ENCODE assay signal across 1 cellular context in genomic region chr11:75485742-75486141, GRCh38.
TF ChIP-seq lines count a peak whose summit lies in the region.

No MANE protein-coding gene starts in this region.

TF ChIP-seq in K562, 482 proteins besides CTCF, POLR2A, EP300 and RAD21:
- TF ChIP-seq BCOR (IDR thresholded peaks at IDR 0.05) (peak; percentile 11; the same call in 1 of the 2 replicates), NFIC (IDR thresholded peaks at IDR 0.05) (peak; percentile 44; the same call in 1 of the 2 replicates), ZNF668 (CRISPR knock-in tag; IDR thresholded peaks at IDR 0.05) (no peak), ZBTB43 (CRISPR knock-in tag; IDR thresholded peaks at IDR 0.05) (no peak)
